Comparison of ENCODE assay signal across 8 cellular contexts in genomic region chr1:172342584-172343245, GRCh38.
DNase-seq lines count a peak whose midpoint lies in the region; ATAC-seq, FAIRE-seq and TF ChIP-seq lines count a peak whose summit lies in the region.

No MANE protein-coding gene starts in this region.

- peaks cover 10 to 14% of the 10 kb centered on the region in 2 donors for H3K9me3 Mint-ChIP-seq in activated T-cell treated with anti-CD3 and anti-CD28 coated beads, Interleukin-2, amount 50 U/mL, for 72 hours
- peaks cover 6% of the 10 kb centered on the region for H3K9me3 Mint-ChIP-seq in type B pancreatic cell
- peaks cover 2% of the 10 kb centered on the region for H3K9me3 Mint-ChIP-seq in glutamatergic neuron (ENCODE audit: unreplicated experiment)

- no peaks in the 10 kb centered on the region for H3K9me2 ChIP-seq in Loucy (replicated peaks; ENCODE audit: low read depth, low read length)

- TF ChIP-seq CTCF in Loucy (conservative IDR thresholded peaks at IDR 0.05; ENCODE audit: low read length) = no peak
- no peak for TF ChIP-seq CTCF in endothelial cell of umbilical vein (IDR thresholded peaks at IDR 0.05; ENCODE audit: extremely low read depth in 1 of 2, insufficient read depth in 1 of 2, low read depth in 1 of 2, low read length in 2 of 2)
- no peak for TF ChIP-seq CTCF in type B pancreatic cell (conservative IDR thresholded peaks at IDR 0.05)
- TF ChIP-seq CTCF in glutamatergic neuron (IDR thresholded peaks at IDR 0.05; ENCODE audit: partially characterized antibody, unreplicated experiment) = no peak

- H3K4me3 ChIP-seq in Loucy (ENCODE audit: low read length, poor library complexity, severe bottlenecking) (no peak overlapping the region), endothelial cell of umbilical vein (replicated peaks in 1 of 3; ENCODE audit: insufficient read depth in 1 of 3, low read depth in 1 of 3, low read length in 3 of 3) (no peak overlapping the region)

- H3K27ac ChIP-seq in endothelial cell of umbilical vein (ENCODE audit: insufficient read depth, low read depth, low read length) = peak overlapping the region; percentile 99

- H4K20me1 ChIP-seq in Loucy (ENCODE audit: insufficient read depth, low read length, poor library complexity, severe bottlenecking) (no peaks in the 10 kb centered on the region), endothelial cell of umbilical vein (replicated peaks; ENCODE audit: control insufficient read depth, extremely low read depth, insufficient read depth, low read length) (no peaks in the 10 kb centered on the region)

- no peaks in the 10 kb centered on the region for H3K9me1 ChIP-seq in endothelial cell of umbilical vein (replicated peaks; ENCODE audit: control insufficient read depth, extremely low read depth, insufficient read depth, low read length)

- H3K36me3 Mint-ChIP-seq in activated T-cell treated with anti-CD3 and anti-CD28 coated beads, Interleukin-2, amount 50 U/mL, for 72 hours (ENCODE audit: insufficient read depth in 2 of 2) = peaks cover 6 to 18% of the 10 kb centered on the region in 2 donors
- H3K36me3 Mint-ChIP-seq in type B pancreatic cell (no peaks in the 10 kb centered on the region), glutamatergic neuron (ENCODE audit: unreplicated experiment) (peaks cover 7% of the 10 kb centered on the region)

- H3K79me2 ChIP-seq in Loucy (ENCODE audit: insufficient read depth, low read length) (no peaks in the 10 kb centered on the region), endothelial cell of umbilical vein (ENCODE audit: control insufficient read depth, insufficient read depth, low read length) (no peaks in the 10 kb centered on the region)

- no peak for ATAC-seq in activated T-cell treated with anti-CD3 and anti-CD28 coated beads, Interleukin-2, amount 50 U/mL, for 72 hours (replicated peaks in 1 of 2)

- H3K9me3 ChIP-seq in Loucy (ENCODE audit: insufficient read depth, low read depth, low read length) (peaks cover 7% of the 10 kb centered on the region), endothelial cell of umbilical vein (replicated peaks; ENCODE audit: control insufficient read depth, insufficient read depth, low read length) (no peaks in the 10 kb centered on the region)

- dilution Hi-C loops in endothelial cell of umbilical vein (cut with MboI; ENCODE audit: extremely low pct_ligation_motif_present, low sequenced_read_pairs) = no loop called here

- peak overlapping the region; percentile 14 for H3K27ac Mint-ChIP-seq in activated T-cell treated with anti-CD3 and anti-CD28 coated beads, Interleukin-2, amount 50 U/mL, for 72 hours
- H3K27ac Mint-ChIP-seq in type B pancreatic cell = peak overlapping the region; percentile 76
- no peak overlapping the region for H3K27ac Mint-ChIP-seq in glutamatergic neuron (ENCODE audit: unreplicated experiment)

- CTCF ChIA-PET in endothelial cell of umbilical vein (lab: Charles Lee) = interaction anchor here (0.8 to 3.3 kb wide), 10 partner anchors 11 to 340 kb away, joined by 3 to 28 read pairs (median 4); no protein-coding TSS in a partner anchor

- BruUV-seq in endothelial cell of umbilical vein (replicated peaks; lab: Mats Ljungman, UMichigan) = no TSS peak

- H3K27me3 ChIP-seq in Loucy (ENCODE audit: insufficient read depth, low read length, poor library complexity, severe bottlenecking) (no peaks in the 10 kb centered on the region), endothelial cell of umbilical vein (ENCODE audit: control insufficient read depth in 2 of 2, insufficient read depth in 2 of 2, low read length in 2 of 2) (no peaks in the 10 kb centered on the region)

- H3K9ac ChIP-seq in Loucy (ENCODE audit: low read depth, low read length, poor library complexity, severe bottlenecking) (peak overlapping the region; percentile 33), endothelial cell of umbilical vein (replicated peaks; ENCODE audit: extremely low read depth, insufficient read depth, low read length) (peak overlapping the region; percentile 90)

- H3K36me3 ChIP-seq in Loucy (ENCODE audit: insufficient read depth, low read length) (no peaks in the 10 kb centered on the region), endothelial cell of umbilical vein (ENCODE audit: control insufficient read depth in 2 of 2, extremely low read depth in 1 of 2, insufficient read depth in 2 of 2, low read length in 2 of 2) (no peaks in the 10 kb centered on the region)

- H3K4me1 ChIP-seq in Loucy (ENCODE audit: insufficient read depth, low read length, poor library complexity, severe bottlenecking) (peaks cover 20% of the 10 kb centered on the region), endothelial cell of umbilical vein (ENCODE audit: control insufficient read depth, extremely low read depth, insufficient read depth, low read length) (peaks cover 26% of the 10 kb centered on the region)

- TF ChIP-seq POLR2A in endothelial cell of umbilical vein (IDR thresholded peaks at IDR 0.05; ENCODE audit: low read depth, low read length) = no peak

- no peaks in the 10 kb centered on the region for H3F3A ChIP-seq in Loucy (ENCODE audit: low read depth)

- H3K4me1 Mint-ChIP-seq in activated T-cell treated with anti-CD3 and anti-CD28 coated beads, Interleukin-2, amount 50 U/mL, for 72 hours (ENCODE audit: low read depth) = peaks cover 61% of the 10 kb centered on the region
- H3K4me1 Mint-ChIP-seq in type B pancreatic cell (ENCODE audit: unreplicated experiment) (peaks cover 25% of the 10 kb centered on the region), glutamatergic neuron (ENCODE audit: low read depth, unreplicated experiment) (no peaks in the 10 kb centered on the region)

- H3K4me2 ChIP-seq in Loucy (ENCODE audit: low read depth, low read length, poor library complexity, severe bottlenecking) (peak overlapping the region; percentile 47), endothelial cell of umbilical vein (ENCODE audit: insufficient read depth, low read length) (peak overlapping the region; percentile 78)

- DNase-seq in activated T-cell treated with anti-CD3 and anti-CD28 coated beads, Interleukin-2, amount 50 U/mL, for 72 hours = no peak
- DNase-seq in activated T-cell treated with anti-CD3 and anti-CD28 coated beads, Interleukin-2, amount 50 U/mL, for 48 hours = no peak
- DNase-seq in endothelial cell of umbilical vein (ENCODE audit: low read depth, low spot score) (peak; percentile 68), type B pancreatic cell (ENCODE audit: extremely low spot score, unreplicated experiment) (no peak), glutamatergic neuron (no peak), germinal center (ENCODE audit: low spot score) (no peak), NCI-H2081 treated with DMSO at 0.1 percent for 48 hours (lab: John Stamatoyannopoulos, UW) (no peak)

- peak overlapping the region in 1 of 2 donors; percentile 22 for H3K4me3 Mint-ChIP-seq in activated T-cell treated with anti-CD3 and anti-CD28 coated beads, Interleukin-2, amount 50 U/mL, for 72 hours
- no peak overlapping the region for H3K4me3 Mint-ChIP-seq in type B pancreatic cell
- H3K4me3 Mint-ChIP-seq in glutamatergic neuron (ENCODE audit: unreplicated experiment) = no peak overlapping the region

- H3K27me3 Mint-ChIP-seq in activated T-cell treated with anti-CD3 and anti-CD28 coated beads, Interleukin-2, amount 50 U/mL, for 72 hours (ENCODE audit: low read depth) = no peaks in the 10 kb centered on the region
- H3K27me3 Mint-ChIP-seq in type B pancreatic cell = no peaks in the 10 kb centered on the region
- H3K27me3 Mint-ChIP-seq in glutamatergic neuron (ENCODE audit: unreplicated experiment) = peaks cover 1% of the 10 kb centered on the region

- POLR2A ChIA-PET in endothelial cell of umbilical vein (lab: Charles Lee) = interaction anchor here (1.1 kb wide), 1 partner anchor 20 kb away, joined by 7 read pairs; no protein-coding TSS in a partner anchor

- FAIRE-seq in endothelial cell of umbilical vein (lab: Jason Lieb, UNC) = peak; percentile 75

- intact Hi-C loops in endothelial cell of umbilical vein (cut with micrococcal nuclease) = loop anchor here (1.0 to 5.0 kb wide), 4 partner anchors 20 to 302 kb away; no protein-coding TSS in a partner anchor

- H2AFZ ChIP-seq in Loucy (ENCODE audit: low read length) (peak overlapping the region; percentile 23), endothelial cell of umbilical vein (ENCODE audit: low read depth, low read length) (peak overlapping the region; percentile 73)

TF ChIP-seq in endothelial cell of umbilical vein, 7 proteins besides CTCF, POLR2A, EP300 and RAD21:
- TF ChIP-seq MYC (IDR thresholded peaks at IDR 0.05; ENCODE audit: low read depth, low read length) (no peak), FOS (IDR thresholded peaks at IDR 0.05; ENCODE audit: borderline replicate concordance, insufficient read depth, low read length) (peak; percentile 74), POLR2AphosphoS5 (IDR thresholded peaks at IDR 0.05; ENCODE audit: insufficient read depth, low read depth, low read length) (no peak), GATA2 (IDR thresholded peaks at IDR 0.05; ENCODE audit: insufficient read depth, insufficient read length, low read depth, low read length) (no peak), JUN (IDR thresholded peaks at IDR 0.05; ENCODE audit: borderline replicate concordance, insufficient read depth, insufficient read length, low read depth) (peak; percentile 74), MAX (IDR thresholded peaks at IDR 0.05; ENCODE audit: insufficient read depth, insufficient read length) (no peak)
